In genomic region chr11:87092567-87092966, GRCh38 we compare ENCODE assay signal across 24 cellular contexts.
"Had no signal": no experiment of that assay in that cellular context is flagged by ENCODE, and none has a peak within 500 bp of the region (broad histone marks: within the 10 kb centered on the region; RNA-seq: fewer than 3 reads in every experiment).

No MANE protein-coding gene starts in this region.

- H3K27me3 Mint-ChIP-seq: activated B cell treated with CpG ODN at 0.5 μM for 24 hours; activated CD4-positive, alpha-beta T cell treated with anti-CD3 and anti-CD28 coated beads, Interleukin-2, amount 10 ng/mL, durations not matched to agents 24 days and 14 days; activated naive CD4-positive, alpha-beta T cell treated with anti-CD3 and anti-CD28 coated beads, Interleukin-2, amount 50 U/mL, for 24 hours; brain; T-helper 17 cell had no signal

- H3K9me3 Mint-ChIP-seq: activated CD4-positive, alpha-beta T cell treated with anti-CD3 and anti-CD28 coated beads, Interleukin-2, amount 10 ng/mL, durations not matched to agents 24 days and 14 days had no signal

- H3K36me3 ChIP-seq: cardiac muscle cell had no signal

- DNase-seq: activated B cell treated with CpG ODN at 0.5 μM for 24 hours; activated CD4-positive, alpha-beta T cell treated with anti-CD3 and anti-CD28 coated beads for 1 hour; activated CD4-positive, alpha-beta T cell treated with anti-CD3 and anti-CD28 coated beads, Interleukin-2, amount 10 ng/mL, durations not matched to agents 24 days and 14 days; activated CD4-positive, alpha-beta T cell treated with anti-CD3 and anti-CD28 coated beads, Interleukin-2, amount 50 U/mL, for 48 hours; activated CD8-positive, alpha-beta memory T cell treated with anti-CD3 and anti-CD28 coated beads, Interleukin-2, amount 50 U/mL, for 4 hours; activated effector memory CD4-positive, alpha-beta T cell treated with Interleukin-2 at 50 U/mL for 16 hours; activated naive CD4-positive, alpha-beta T cell; activated T-cell treated with anti-CD3 and anti-CD28 coated beads, Interleukin-2, amount 50 U/mL, for 1 hour; amniotic stem cell; cerebellar nuclear complex; Karpas-422; NCI-H146; NCI-H187 treated with DMSO at 0.1 percent for 48 hours; NCI-H2081 treated with DMSO at 0.1 percent for 48 hours; NCI-H446; NCI-H524; PC-3; SHP77 treated with DMSO at 0.1 percent for 48 hours; T-helper 17 cell; T-helper 9 cell had no signal

- H3K27ac Mint-ChIP-seq: activated B cell treated with CpG ODN at 0.5 μM for 24 hours; activated naive CD4-positive, alpha-beta T cell treated with anti-CD3 and anti-CD28 coated beads, Interleukin-2, amount 50 U/mL, for 24 hours; activated T-helper 1 cell treated with anti-CD3 and anti-CD28 coated beads, Interleukin-12 subunit alpha, Interleukin-12 subunit beta, Interleukin-2, Interleukin-4 antibody, amounts not matched to agents 30 ng/mL and 10 ng/mL and 1 ng/mL, durations not matched to agents 14 hours and 24 hours and 36 hours; brain; T-helper 17 cell had no signal

- H3K27ac ChIP-seq: cardiac muscle cell had no signal

- H3K27me3 ChIP-seq: cardiac muscle cell had no signal

- H3K4me3 Mint-ChIP-seq: activated B cell treated with CpG ODN at 0.5 μM for 24 hours; activated CD4-positive, alpha-beta T cell treated with anti-CD3 and anti-CD28 coated beads, Interleukin-2, amount 10 ng/mL, durations not matched to agents 24 days and 14 days; activated naive CD4-positive, alpha-beta T cell treated with anti-CD3 and anti-CD28 coated beads, Interleukin-2, amount 50 U/mL, for 24 hours; activated T-helper 1 cell treated with anti-CD3 and anti-CD28 coated beads, Interleukin-12 subunit alpha, Interleukin-12 subunit beta, Interleukin-2, Interleukin-4 antibody, amounts not matched to agents 30 ng/mL and 10 ng/mL and 1 ng/mL, durations not matched to agents 14 hours and 24 hours and 36 hours; brain; T-helper 17 cell had no signal

- H3K4me3 ChIP-seq: cardiac muscle cell had no signal

- ATAC-seq: PC-3, T-helper 17 cell had no signal

- H3K4me1 Mint-ChIP-seq: brain had no signal
